ENCODE assay signal across 10 cellular contexts in the genomic region with DNA sequence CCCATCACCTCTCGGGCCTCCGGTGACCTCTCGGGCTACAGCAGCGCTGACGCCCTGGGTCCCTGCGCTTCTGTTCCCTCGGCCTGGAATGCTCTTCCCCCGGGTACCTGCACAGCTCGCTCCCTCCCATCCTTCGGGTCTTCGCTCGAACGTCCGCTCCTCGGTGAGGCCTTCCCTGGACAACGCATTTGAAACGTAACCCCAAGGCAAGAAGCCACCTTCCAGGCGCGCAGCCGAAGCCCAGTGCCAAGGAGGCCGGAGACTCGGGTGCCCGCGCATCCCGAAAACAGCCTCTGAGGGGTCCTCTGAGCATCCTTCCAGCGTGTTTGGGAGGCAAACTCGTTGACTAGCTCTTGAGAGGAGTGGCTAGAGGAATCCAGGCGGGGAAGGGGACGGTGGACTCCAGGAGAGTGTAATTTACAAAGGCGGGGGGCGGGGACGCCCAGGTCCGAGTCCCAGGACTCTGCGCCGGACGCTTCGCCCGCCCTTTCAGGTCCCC.
DNase-seq lines count a peak whose midpoint lies in the region; ATAC-seq and TF ChIP-seq lines count a peak whose summit lies in the region.
"Had no signal": no experiment of that assay in that cellular context is flagged by ENCODE, and none has a peak within 500 bp of the region (broad histone marks: within the 10 kb centered on the region; RNA-seq: fewer than 3 reads in every experiment).

No MANE protein-coding gene starts in this region.

- H3K27me3 ChIP-seq in heart left ventricle, result peaks cover 10 to 50% (median 26%) of the 10 kb centered on the region in 9 donors

- ATAC-seq in activated B cell treated with CpG ODN at 0.5 μM for 24 hours (ENCODE audit: low read depth) (no peak), heart left ventricle (peak in 1 of 4 donors; percentile 33), GM21447 (IDR thresholded peaks at IDR 0.05; ENCODE audit: unreplicated experiment) (no peak), GM21360 (IDR thresholded peaks at IDR 0.05; ENCODE audit: unreplicated experiment) (no peak)

- peaks cover 27% of the 10 kb centered on the region for H3K4me1 Mint-ChIP-seq in activated B cell treated with CpG ODN at 0.5 μM for 24 hours
- H3K4me1 Mint-ChIP-seq in activated naive CD4-positive, alpha-beta T cell treated with anti-CD3 and anti-CD28 coated beads, Interleukin-2, amount 10 ng/mL, durations not matched to agents 7 days and 5 days, result peaks cover 26% of the 10 kb centered on the region

- POLR2A ChIA-PET in activated B cell treated with CpG ODN at 0.5 μM for 24 hours (lab: Charles Lee), result interaction anchor here (0.5 kb wide), 1 partner anchor 1243 kb away, joined by 17 read pairs; no protein-coding TSS in a partner anchor

- H3K4me3 ChIP-seq in heart left ventricle (peak overlapping the region; percentile 24 to 58 (median 44)), retinal pigment epithelial cell (ENCODE audit: low read length) (peak overlapping the region; percentile 48)

- 1 to 2% (median 1%) methylated on average over 34 to 38 of the region's 38 CpGs for WGBS in heart left ventricle, 4 donors

- no peaks in the 10 kb centered on the region for H3K36me3 Mint-ChIP-seq in activated B cell treated with CpG ODN at 0.5 μM for 24 hours (ENCODE audit: low read depth)
- H3K36me3 Mint-ChIP-seq in activated naive CD4-positive, alpha-beta T cell treated with anti-CD3 and anti-CD28 coated beads, Interleukin-2, amount 10 ng/mL, durations not matched to agents 7 days and 5 days, result no peaks in the 10 kb centered on the region

- peaks cover 32% of the 10 kb centered on the region for H3K27me3 Mint-ChIP-seq in activated B cell treated with CpG ODN at 0.5 μM for 24 hours
- H3K27me3 Mint-ChIP-seq in activated naive CD4-positive, alpha-beta T cell treated with anti-CD3 and anti-CD28 coated beads, Interleukin-2, amount 10 ng/mL, durations not matched to agents 7 days and 5 days, result peaks cover 48% of the 10 kb centered on the region

- peak overlapping the region; percentile 76 for H3K4me3 Mint-ChIP-seq in activated B cell treated with CpG ODN at 0.5 μM for 24 hours
- no peak overlapping the region for H3K4me3 Mint-ChIP-seq in activated naive CD4-positive, alpha-beta T cell treated with anti-CD3 and anti-CD28 coated beads, Interleukin-2, amount 10 ng/mL, durations not matched to agents 7 days and 5 days

- no peaks in the 10 kb centered on the region for H3K9me3 Mint-ChIP-seq in activated B cell treated with CpG ODN at 0.5 μM for 24 hours
- no peaks in the 10 kb centered on the region for H3K9me3 Mint-ChIP-seq in activated naive CD4-positive, alpha-beta T cell treated with anti-CD3 and anti-CD28 coated beads, Interleukin-2, amount 10 ng/mL, durations not matched to agents 7 days and 5 days

- H3K4me1 ChIP-seq in ES-I3 (ENCODE audit: insufficient read depth, low read length), result no peaks in the 10 kb centered on the region
- H3K4me1 ChIP-seq in heart left ventricle, result peaks cover 3 to 33% (median 28%) of the 10 kb centered on the region in 12 donors

- no peak overlapping the region for H3K27ac Mint-ChIP-seq in activated B cell treated with CpG ODN at 0.5 μM for 24 hours
- no peak overlapping the region for H3K27ac Mint-ChIP-seq in activated naive CD4-positive, alpha-beta T cell treated with anti-CD3 and anti-CD28 coated beads, Interleukin-2, amount 10 ng/mL, durations not matched to agents 7 days and 5 days

- DNase-seq in activated B cell treated with CpG ODN at 0.5 μM for 24 hours (no peak), heart left ventricle (no peak), retinal pigment epithelial cell (ENCODE audit: low read depth) (no peak), DMS153 (lab: John Stamatoyannopoulos, UW) (no peak)
- no peak for DNase-seq in activated naive CD4-positive, alpha-beta T cell treated with anti-CD3 and anti-CD28 coated beads, Interleukin-2, amount 10 ng/mL, durations not matched to agents 7 days and 5 days

- H3K9me3 ChIP-seq in ES-I3 (ENCODE audit: control insufficient read depth, insufficient read depth, low read length) (no peaks in the 10 kb centered on the region), heart left ventricle (no peaks in the 10 kb centered on the region)
- H3K9me3 ChIP-seq: neutrophil had no signal

- H3K27ac ChIP-seq in heart left ventricle, result no peak overlapping the region
- H3K27ac ChIP-seq: KMS-11, neutrophil had no signal

- TF ChIP-seq CTCF in activated B cell treated with CpG ODN at 0.5 μM for 24 hours (IDR thresholded peaks at IDR 0.05) (no peak), heart left ventricle (IDR thresholded peaks at IDR 0.05) (no peak), retinal pigment epithelial cell (conservative IDR thresholded peaks at IDR 0.05; ENCODE audit: low read depth, low read length) (no peak)

- CTCF ChIA-PET in activated B cell treated with CpG ODN at 0.5 μM for 24 hours (lab: Charles Lee), result no interaction called here
- CTCF ChIA-PET in activated naive CD4-positive, alpha-beta T cell treated with anti-CD3 and anti-CD28 coated beads, Interleukin-2, amount 10 ng/mL, durations not matched to agents 7 days and 5 days (lab: Charles Lee), result interaction anchor here (1.0 to 1.4 kb wide), 2 partner anchors 24 to 87 kb away, joined by 3 to 5 read pairs; partner anchors contain the start of gene ZFP64

- intact Hi-C loops in activated B cell treated with CpG ODN at 0.5 μM for 24 hours (cut with micrococcal nuclease) (no loop called here), heart left ventricle (cut with DNase I) (no loop called here)

- TF ChIP-seq POLR2A in heart left ventricle (IDR thresholded peaks at IDR 0.05), result no peak

- H3K36me3 ChIP-seq in ES-I3 (ENCODE audit: insufficient read depth, low read length), result no peaks in the 10 kb centered on the region
- no peaks in the 10 kb centered on the region for H3K36me3 ChIP-seq in heart left ventricle
- H3K36me3 ChIP-seq: neutrophil had no signal

- H3K9ac ChIP-seq in ES-I3 (ENCODE audit: low read depth, low read length), result peak overlapping the region; percentile 51
- H3K9ac ChIP-seq: KMS-11 had no signal
